In the genomic region with DNA sequence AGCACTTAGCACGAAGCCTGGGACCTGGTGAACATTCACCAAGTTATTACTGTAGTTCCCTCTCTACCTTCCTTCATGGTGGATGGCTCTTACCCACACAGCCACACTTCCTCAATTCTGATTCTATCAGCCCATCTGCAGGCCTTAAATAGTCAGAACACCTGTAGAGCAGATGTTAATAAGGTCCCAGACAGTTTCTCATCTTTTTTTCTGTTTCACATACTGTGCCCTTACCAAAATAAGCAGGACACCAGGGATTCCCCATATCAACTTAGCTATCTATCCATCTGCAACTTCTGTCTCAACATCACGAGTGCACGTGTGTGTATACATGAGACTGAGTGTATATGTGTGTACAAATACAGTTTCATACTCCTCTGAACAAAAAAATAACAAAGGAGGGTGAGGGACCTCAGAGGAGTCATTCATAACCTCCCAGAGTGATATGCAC, we compare ENCODE assay signal across 12 cellular contexts. TPM values are rescaled to one million over a fixed set of nuclear protein-coding genes. Genes with fewer than 3 reads are reported as not detected.
DNase-seq lines count a peak whose midpoint lies in the region; ATAC-seq and TF ChIP-seq lines count a peak whose summit lies in the region.
"Had no signal": no experiment of that assay in that cellular context is flagged by ENCODE, and none has a peak within 500 bp of the region (broad histone marks: within the 10 kb centered on the region; RNA-seq: fewer than 3 reads in every experiment).

No MANE protein-coding gene starts in this region.

- no peaks in the 10 kb centered on the region for H3K27me3 ChIP-seq in HAP-1 (ENCODE audit: low read depth)
- H3K27me3 ChIP-seq: BLaER1, tibial nerve had no signal

- H3K36me3 ChIP-seq in OCI-LY7 (ENCODE audit: insufficient read depth, low read length), result peaks cover 63% of the 10 kb centered on the region
- H3K36me3 ChIP-seq in HAP-1 (replicated peaks), result peaks cover 32% of the 10 kb centered on the region

- no peaks in the 10 kb centered on the region for H4K20me1 ChIP-seq in OCI-LY7 (ENCODE audit: insufficient read depth, low read length)

- intact Hi-C loops in OCI-LY7 (cut with micrococcal nuclease; ENCODE audit: unreplicated experiment), result loop anchor here (1.0 to 10.0 kb wide), 4 partner anchors 25 to 1071 kb away; partner anchors contain the start of genes MFSD11, SRSF2, UBALD2 and UNK

- in situ Hi-C loops in HAP-1 (cut with MboI; ENCODE audit: low sequenced_read_pairs), result no loop called here

- H3K4me1 ChIP-seq in OCI-LY7 (ENCODE audit: insufficient read depth, low read length, poor library complexity, severe bottlenecking), result peaks cover 70% of the 10 kb centered on the region
- peaks cover 15% of the 10 kb centered on the region for H3K4me1 ChIP-seq in HAP-1

- peaks cover 47% of the 10 kb centered on the region for H3K79me2 ChIP-seq in OCI-LY7 (ENCODE audit: insufficient read depth, low read depth, low read length)

- H3K9me3 ChIP-seq in OCI-LY7 (ENCODE audit: low read length) (peaks cover 15% of the 10 kb centered on the region; the same call in 1 of the 2 replicates), HAP-1 (no peaks in the 10 kb centered on the region)
- H3K9me3 ChIP-seq: BLaER1, tibial nerve had no signal

- no peak overlapping the region for H2AFZ ChIP-seq in OCI-LY7 (ENCODE audit: low read length)

- no peaks in the 10 kb centered on the region for H3K9me2 ChIP-seq in OCI-LY7 (ENCODE audit: insufficient read depth, low read length)

- CTCF ChIA-PET in OCI-LY7 (lab: Charles Lee; ENCODE audit: unreplicated experiment), result interaction anchor here (0.6 to 1.0 kb wide), 3 partner anchors 26 to 95 kb away, joined by 3 read pairs; no protein-coding TSS in a partner anchor

- TF ChIP-seq CTCF in OCI-LY7 (conservative IDR thresholded peaks at IDR 0.05; ENCODE audit: low read length), result no peak; the same call in 1 of the 2 replicates

- peak overlapping the region; percentile 93; the same call in 1 of the 2 replicates for H3K4me2 ChIP-seq in OCI-LY7 (ENCODE audit: low read length)
- H3K4me2 ChIP-seq: BLaER1 had no signal

- H3K27ac ChIP-seq in OCI-LY7 (ENCODE audit: low read depth, low read length, poor library complexity, severe bottlenecking), result peak overlapping the region; percentile 94
- H3K27ac ChIP-seq: BLaER1, tibial nerve had no signal

- peak; percentile 100 for DNase-seq in OCI-LY7 (ENCODE audit: low spot score)
- no peak for DNase-seq in NOMO-1 treated with dmso at 0.1 percent for 144 hours (lab: John Stamatoyannopoulos, UW; ENCODE audit: unreplicated experiment)
- DNase-seq in inferior parietal cortex (ENCODE audit: extremely low spot score), result no peak
- DNase-seq in HAP-1 (ENCODE audit: low spot score in 2 of 2), result no peak
- DNase-seq in SHP77 treated with DMSO at 0.1 percent for 48 hours (lab: John Stamatoyannopoulos, UW), result no peak
- DNase-seq: activated naive CD8-positive, alpha-beta T cell treated with anti-CD3 and anti-CD28 coated beads, Interleukin-2, amount 10 ng/mL, durations not matched to agents 7 days and 5 days; endodermal cell had no signal

- no TSS peak for BruUV-seq in OCI-LY7 (replicated peaks; lab: Mats Ljungman, UMichigan)

- ATAC-seq in GM18499 (IDR thresholded peaks at IDR 0.05; ENCODE audit: insufficient read depth, unreplicated experiment) (peak; percentile 53), GM21367 (IDR thresholded peaks at IDR 0.05; ENCODE audit: unreplicated experiment) (peak; percentile 39), HG03060 (IDR thresholded peaks at IDR 0.05; ENCODE audit: low read depth, unreplicated experiment) (peak; percentile 49)

- POLR2A ChIA-PET in OCI-LY7 (lab: Charles Lee), result interaction anchor here (0.5 to 1.3 kb wide), 6 partner anchors 10 to 830 kb away, joined by 3 to 5 read pairs (median 3); no protein-coding TSS in a partner anchor

- peak overlapping the region; percentile 49 for H3K4me3 ChIP-seq in OCI-LY7 (ENCODE audit: low read depth, low read length, poor library complexity, severe bottlenecking)
- H3K4me3 ChIP-seq in HAP-1, result no peak overlapping the region
- H3K4me3 ChIP-seq: BLaER1, tibial nerve had no signal

RNA-seq across cellular contexts. Expression of gene RECQL5, which starts 2.8 kb away (rescaled TPM):
- total RNA-seq in OCI-LY7 (2014; rRNA removed; shearing (Covaris generic)), result 90.0 and 91.9 TPM in 2 replicates
- total RNA-seq in OCI-LY7 (2022), result 133 and 139 TPM in 2 replicates

RNA-seq across cellular contexts. Expression of gene SAP30BP, which starts 3.0 kb away (rescaled TPM):
- 122 and 127 TPM in 2 replicates for total RNA-seq in OCI-LY7 (2014; rRNA removed; shearing (Covaris generic))
- total RNA-seq in OCI-LY7 (2022), result 180 and 187 TPM in 2 replicates

RNA-seq across cellular contexts. Expression of gene SMIM5, which starts 30.9 kb away (rescaled TPM):
- 0.06 TPM in 1 of 2 replicates, not detected in the other for total RNA-seq in OCI-LY7 (2014; rRNA removed; shearing (Covaris generic))
- not detected in 2 replicates for total RNA-seq in OCI-LY7 (2022)

RNA-seq across cellular contexts. Expression of gene ITGB4, which starts 57.1 kb away (rescaled TPM):
- total RNA-seq in OCI-LY7 (2014; rRNA removed; shearing (Covaris generic)), result 0.66 and 2.0 TPM in 2 replicates
- total RNA-seq in OCI-LY7 (2022), result 1.9 and 3.9 TPM in 2 replicates
